ENCODE assay signal across 8 cellular contexts in genomic region chr19:57613941-57614743, GRCh38. TPM values are rescaled to one million over a fixed set of nuclear protein-coding genes. Genes with fewer than 3 reads are reported as not detected.
A peak's percentile ranks its signal among the peaks of the same experiment; 100 is the strongest.
DNase-seq lines count a peak whose midpoint lies in the region; ATAC-seq and TF ChIP-seq lines count a peak whose summit lies in the region.

Gene ZNF134 (plus strand): TSS chr19:57614242. CDS start chr19:57619469, 5,227 bp downstream.

- H3K4me1 Mint-ChIP-seq in activated CD4-positive, alpha-beta T cell treated with anti-CD3 and anti-CD28 coated beads, Interleukin-2, amount 10 ng/mL, durations not matched to agents 24 days and 14 days = peaks cover 11% of the 10 kb centered on the region

- peak; percentile 22 for TF ChIP-seq CTCF in AG09319 (IDR thresholded peaks at IDR 0.05; ENCODE audit: low read depth, low read length)

- H3K9me3 Mint-ChIP-seq in activated CD4-positive, alpha-beta T cell treated with anti-CD3 and anti-CD28 coated beads, Interleukin-2, amount 10 ng/mL, durations not matched to agents 24 days and 14 days = peaks cover 38% of the 10 kb centered on the region

- peaks cover 54% of the 10 kb centered on the region for H3K36me3 Mint-ChIP-seq in activated CD4-positive, alpha-beta T cell treated with anti-CD3 and anti-CD28 coated beads, Interleukin-2, amount 10 ng/mL, durations not matched to agents 24 days and 14 days (ENCODE audit: low read depth)

- peak within 1 kb of the TSS; percentile 82 for H3K4me3 Mint-ChIP-seq in activated CD4-positive, alpha-beta T cell treated with anti-CD3 and anti-CD28 coated beads, Interleukin-2, amount 10 ng/mL, durations not matched to agents 24 days and 14 days

- ATAC-seq in GM19023 (IDR thresholded peaks at IDR 0.05; ENCODE audit: unreplicated experiment) (peak; percentile 91), HG03378 (IDR thresholded peaks at IDR 0.05; ENCODE audit: unreplicated experiment) (peak; percentile 75)

- H3K27ac Mint-ChIP-seq in activated CD4-positive, alpha-beta T cell treated with anti-CD3 and anti-CD28 coated beads, Interleukin-2, amount 10 ng/mL, durations not matched to agents 24 days and 14 days = peak within 1 kb of the TSS; percentile 71

- DNase-seq in AG09319 (ENCODE audit: extremely low read depth, low read depth) = peak; percentile 49
- DNase-seq in NCI-H510A treated with DMSO at 0.1 percent for 48 hours (lab: John Stamatoyannopoulos, UW) = peak; percentile 76
- peak; percentile 96 for DNase-seq in activated CD4-positive, alpha-beta T cell treated with anti-CD3 and anti-CD28 coated beads, Interleukin-2, amount 10 ng/mL, durations not matched to agents 24 days and 14 days
- DNase-seq in dedifferentiated amniotic fluid mesenchymal stem cell (ENCODE audit: extremely low spot score) = peak; percentile 85
- DNase-seq in left kidney (ENCODE audit: low read depth, low spot score) = peak; percentile 98
- DNase-seq in stimulated activated CD4-positive, alpha-beta T cell treated with anti-CD3 and anti-CD28 coated beads, Interleukin-1b, Interleukin-23, amount 100 ng/mL, for 48 hours = peak; percentile 90

- H3K27me3 Mint-ChIP-seq in activated CD4-positive, alpha-beta T cell treated with anti-CD3 and anti-CD28 coated beads, Interleukin-2, amount 10 ng/mL, durations not matched to agents 24 days and 14 days = no peaks in the 10 kb centered on the region

- intact Hi-C loops in activated CD4-positive, alpha-beta T cell treated with anti-CD3 and anti-CD28 coated beads, Interleukin-2, amount 10 ng/mL, durations not matched to agents 24 days and 14 days (cut with micrococcal nuclease) = loop anchor here (1.0 to 10.0 kb wide), 5 partner anchors 15 to 179 kb away; partner anchors contain the start of genes ZNF211, ZNF530, ZNF551 and ZNF749

RNA-seq across cellular contexts. Expression of gene ZNF134, which starts in this region (rescaled TPM):
- 7.2 and 9.1 TPM in 2 replicates for total RNA-seq in activated CD4-positive, alpha-beta T cell treated with anti-CD3 and anti-CD28 coated beads, Interleukin-2, amount 10 ng/mL, durations not matched to agents 24 days and 14 days

Comparison
In these comparisons a context has a peak if more than half of its experiments do, and no peak if none do; other contexts are left out.
1. Peak in every context shown above with its lines: DNase-seq and ATAC-seq.